In the genomic region with DNA sequence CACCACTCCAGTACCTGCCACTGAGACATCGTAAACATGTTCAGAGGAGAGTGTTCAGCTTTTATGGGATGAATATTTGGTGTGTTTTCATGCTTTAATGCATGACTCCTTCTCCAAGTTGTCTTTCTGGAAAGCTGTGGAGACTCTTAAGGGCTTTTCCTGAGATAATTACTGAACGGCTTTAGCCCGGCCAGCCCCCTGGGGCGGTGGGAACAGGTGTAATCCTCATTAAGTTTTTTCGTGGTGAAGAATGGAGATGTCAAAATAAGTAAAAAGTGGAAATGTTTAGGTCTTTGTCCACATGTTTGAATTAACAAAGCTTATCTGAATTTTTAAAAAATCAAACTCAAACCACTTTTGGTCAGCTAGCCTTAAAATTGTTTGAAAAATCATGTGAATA, we compare ENCODE assay signal across 8 cellular contexts. TPM values are rescaled to one million over a fixed set of nuclear protein-coding genes. Genes with fewer than 3 reads are reported as not detected.
DNase-seq lines count a peak whose midpoint lies in the region; ATAC-seq and TF ChIP-seq lines count a peak whose summit lies in the region.

No MANE protein-coding gene starts in this region.

- peak overlapping the region; percentile 89 for H3K27ac Mint-ChIP-seq in activated CD8-positive, alpha-beta memory T cell treated with anti-CD3 and anti-CD28 coated beads, Interleukin-2, amount 10 ng/mL, durations not matched to agents 7 days and 5 days
- peak overlapping the region; percentile 83 for H3K27ac Mint-ChIP-seq in activated naive CD8-positive, alpha-beta T cell

- H3K4me3 ChIP-seq in tibial artery, result peak overlapping the region; percentile 83 to 99

- no peaks in the 10 kb centered on the region for H3K9me3 Mint-ChIP-seq in activated CD8-positive, alpha-beta memory T cell treated with anti-CD3 and anti-CD28 coated beads, Interleukin-2, amount 10 ng/mL, durations not matched to agents 7 days and 5 days (ENCODE audit: low read depth)
- no peaks in the 10 kb centered on the region for H3K9me3 Mint-ChIP-seq in activated naive CD8-positive, alpha-beta T cell (ENCODE audit: low read depth)

- H3K4me1 Mint-ChIP-seq in activated CD8-positive, alpha-beta memory T cell treated with anti-CD3 and anti-CD28 coated beads, Interleukin-2, amount 10 ng/mL, durations not matched to agents 7 days and 5 days, result peaks cover 49% of the 10 kb centered on the region
- peaks cover 47% of the 10 kb centered on the region for H3K4me1 Mint-ChIP-seq in activated naive CD8-positive, alpha-beta T cell (ENCODE audit: low read depth)

- peaks cover 0 to 28% (median 6%) of the 10 kb centered on the region in 4 donors for H3K4me1 ChIP-seq in tibial artery

- TF ChIP-seq CTCF in tibial artery (IDR thresholded peaks at IDR 0.05), result no peak

- peak overlapping the region; percentile 96 for H3K4me3 Mint-ChIP-seq in activated CD8-positive, alpha-beta memory T cell treated with anti-CD3 and anti-CD28 coated beads, Interleukin-2, amount 10 ng/mL, durations not matched to agents 7 days and 5 days
- H3K4me3 Mint-ChIP-seq in activated naive CD8-positive, alpha-beta T cell, result peak overlapping the region; percentile 95

- CTCF ChIA-PET in activated CD8-positive, alpha-beta memory T cell treated with anti-CD3 and anti-CD28 coated beads, Interleukin-2, amount 10 ng/mL, durations not matched to agents 7 days and 5 days (lab: Charles Lee), result interaction anchor here (0.8 to 4.7 kb wide), 10 partner anchors 10 to 450 kb away, joined by 3 to 30 read pairs (median 3); no protein-coding TSS in a partner anchor

- H3K36me3 ChIP-seq in tibial artery, result peaks cover 0 to 8% (median 0%) of the 10 kb centered on the region in 3 donors

- no peak for ATAC-seq in activated CD8-positive, alpha-beta memory T cell treated with anti-CD3 and anti-CD28 coated beads, Interleukin-2, amount 10 ng/mL, durations not matched to agents 7 days and 5 days
- ATAC-seq in left colon, result peak; percentile 19

- peak overlapping the region; percentile 82 to 98 for H3K27ac ChIP-seq in tibial artery

- no peak for DNase-seq in activated CD8-positive, alpha-beta memory T cell treated with anti-CD3 and anti-CD28 coated beads, Interleukin-2, amount 10 ng/mL, durations not matched to agents 7 days and 5 days
- DNase-seq in activated CD8-positive, alpha-beta memory T cell treated with anti-CD3 and anti-CD28 coated beads, Interleukin-2, amount 50 U/mL, for 48 hours, result no peak
- DNase-seq in left colon, result no peak
- no peak for DNase-seq in tibial artery
- DNase-seq in NCI-H774 (lab: John Stamatoyannopoulos, UW), result no peak
- DNase-seq in DMS 273 treated with DMSO at 0.1 percent for 48 hours (lab: John Stamatoyannopoulos, UW), result no peak
- no peak for DNase-seq in iPS-NIHi11 (ENCODE audit: low spot score)

- H3K27me3 Mint-ChIP-seq in activated CD8-positive, alpha-beta memory T cell treated with anti-CD3 and anti-CD28 coated beads, Interleukin-2, amount 10 ng/mL, durations not matched to agents 7 days and 5 days, result peaks cover 4% of the 10 kb centered on the region
- no peaks in the 10 kb centered on the region for H3K27me3 Mint-ChIP-seq in activated naive CD8-positive, alpha-beta T cell

- intact Hi-C loops in left colon (cut with DNase I, micrococcal nuclease) (no loop called here), tibial artery (cut with DNase I; ENCODE audit: low total_unique reads) (loop anchor here (10.0 kb wide), 1 partner anchor 50 kb away; no protein-coding TSS in a partner anchor)

- H3K36me3 Mint-ChIP-seq in activated CD8-positive, alpha-beta memory T cell treated with anti-CD3 and anti-CD28 coated beads, Interleukin-2, amount 10 ng/mL, durations not matched to agents 7 days and 5 days, result peaks cover 9% of the 10 kb centered on the region
- H3K36me3 Mint-ChIP-seq in activated naive CD8-positive, alpha-beta T cell, result peaks cover 2% of the 10 kb centered on the region

- H3K9me3 ChIP-seq in tibial artery, result no peaks in the 10 kb centered on the region

- no peaks in the 10 kb centered on the region for H3K27me3 ChIP-seq in tibial artery

RNA-seq across cellular contexts. Expression of a gene that starts 1.5 kb away (rescaled TPM):
- 100 to 1,000 TPM in 1 of 2 experiments, 10 to 100 TPM in 1; 69.3 to 143 TPM for total RNA-seq in activated CD8-positive, alpha-beta memory T cell treated with anti-CD3 and anti-CD28 coated beads, Interleukin-2, amount 10 ng/mL, durations not matched to agents 7 days and 5 days
- total RNA-seq in left colon, result 100 to 1,000 TPM; 137 to 189 TPM
